Comparison of ENCODE assay signal across 1 cellular context in genomic region chr12:124392991-124393790, GRCh38.
TF ChIP-seq lines count a peak whose summit lies in the region.

No MANE protein-coding gene starts in this region.

TF ChIP-seq in HEK293, 187 proteins besides CTCF, POLR2A, EP300 and RAD21 (continued from another document):
- TF ChIP-seq, protein P1, sequence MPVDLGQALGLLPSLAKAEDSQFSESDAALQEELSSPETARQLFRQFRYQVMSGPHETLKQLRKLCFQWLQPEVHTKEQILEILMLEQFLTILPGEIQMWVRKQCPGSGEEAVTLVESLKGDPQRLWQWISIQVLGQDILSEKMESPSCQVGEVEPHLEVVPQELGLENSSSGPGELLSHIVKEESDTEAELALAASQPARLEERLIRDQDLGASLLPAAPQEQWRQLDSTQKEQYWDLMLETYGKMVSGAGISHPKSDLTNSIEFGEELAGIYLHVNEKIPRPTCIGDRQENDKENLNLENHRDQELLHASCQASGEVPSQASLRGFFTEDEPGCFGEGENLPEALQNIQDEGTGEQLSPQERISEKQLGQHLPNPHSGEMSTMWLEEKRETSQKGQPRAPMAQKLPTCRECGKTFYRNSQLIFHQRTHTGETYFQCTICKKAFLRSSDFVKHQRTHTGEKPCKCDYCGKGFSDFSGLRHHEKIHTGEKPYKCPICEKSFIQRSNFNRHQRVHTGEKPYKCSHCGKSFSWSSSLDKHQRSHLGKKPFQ (tag by site-specific recombination; IDR thresholded peaks at IDR 0.05): peak; percentile 94
- TF ChIP-seq ZNF785 (tag by site-specific recombination; IDR thresholded peaks at IDR 0.05) (no peak), PRDM6 (tag by site-specific recombination; IDR thresholded peaks at IDR 0.05) (no peak), ZNF354C (tag by site-specific recombination; IDR thresholded peaks at IDR 0.05; ENCODE audit: borderline replicate concordance, low read depth) (no peak), ZNF549 (tag by site-specific recombination; IDR thresholded peaks at IDR 0.05) (no peak), ZNF768 (tag by site-specific recombination; IDR thresholded peaks at IDR 0.05) (no peak), ZSCAN30 (tag by site-specific recombination; IDR thresholded peaks at IDR 0.05) (no peak), ZNF658 (tag by site-specific recombination; IDR thresholded peaks at IDR 0.05) (no peak), ZNF202 (tag by site-specific recombination; IDR thresholded peaks at IDR 0.05; ENCODE audit: borderline replicate concordance) (no peak), ZNF514 (tag by site-specific recombination; IDR thresholded peaks at IDR 0.05) (no peak), GFI1B (tag by site-specific recombination; IDR thresholded peaks at IDR 0.05) (no peak), MEIS1 (CRISPR knock-in tag; IDR thresholded peaks at IDR 0.05; ENCODE audit: borderline replicate concordance) (no peak), ZNF416 (tag by site-specific recombination; IDR thresholded peaks at IDR 0.05) (no peak), HOXA7 (CRISPR knock-in tag; IDR thresholded peaks at IDR 0.05; ENCODE audit: borderline replicate concordance) (no peak), ZNF311 (tag by site-specific recombination; IDR thresholded peaks at IDR 0.05; ENCODE audit: borderline replicate concordance) (no peak), ZBTB1 (tag by site-specific recombination; IDR thresholded peaks at IDR 0.05) (no peak)
TF ChIP-seq in HEK293: peak in this region for 18.
